ENCODE assay signal across 8 cellular contexts in the genomic region with DNA sequence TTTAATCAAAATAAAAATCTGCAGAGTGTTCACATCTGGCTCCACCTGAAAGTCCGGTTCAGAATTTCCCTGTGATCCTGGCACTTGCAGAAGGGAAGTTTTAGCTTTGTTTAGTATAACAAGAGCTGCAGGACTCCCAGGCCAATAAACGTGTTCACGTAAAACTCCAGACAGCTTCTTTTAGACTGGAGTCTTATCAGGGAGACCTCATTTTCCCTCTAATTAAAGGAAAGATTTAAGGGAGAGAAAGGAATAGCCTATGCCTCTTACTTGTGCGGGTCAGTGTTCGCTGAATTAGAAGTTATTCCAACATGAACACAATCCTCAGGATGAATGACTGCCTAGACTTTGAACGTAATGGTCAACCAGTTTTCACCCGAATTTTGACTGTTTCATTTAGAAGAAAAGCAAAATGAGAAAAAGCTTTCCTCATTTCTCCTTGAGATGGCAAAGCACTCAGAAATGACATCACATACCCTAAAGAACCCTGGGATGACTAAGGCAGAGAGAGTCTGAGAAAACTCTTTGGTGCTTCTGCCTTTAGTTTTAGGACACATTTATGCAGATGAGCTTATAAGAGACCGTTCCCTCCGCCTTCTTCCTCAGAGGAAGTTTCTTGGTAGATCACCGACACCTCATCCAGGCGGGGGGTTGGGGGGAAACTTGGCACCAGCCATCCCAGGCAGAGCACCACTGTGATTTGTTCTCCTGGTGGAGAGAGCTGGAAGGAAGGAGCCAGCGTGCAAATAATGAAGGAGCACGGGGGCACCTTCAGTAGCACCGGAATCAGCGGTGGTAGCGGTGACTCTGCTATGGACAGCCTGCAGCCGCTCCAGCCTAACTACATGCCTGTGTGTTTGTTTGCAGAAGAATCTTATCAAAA.
A peak's percentile ranks its signal among the peaks of the same experiment; 100 is the strongest.
DNase-seq lines count a peak whose midpoint lies in the region; ATAC-seq and TF ChIP-seq lines count a peak whose summit lies in the region.

No MANE protein-coding gene starts in this region.

- 1 to 3% (median 1%) methylated on average over 17 of the region's 17 CpGs for WGBS in stomach, 5 donors

- ATAC-seq in mucosa of descending colon, result peak; percentile 67

- H3K9me3 ChIP-seq in mucosa of descending colon (no peaks in the 10 kb centered on the region), stomach (no peaks in the 10 kb centered on the region)

- H3K27ac ChIP-seq in stomach, result peak overlapping the region; percentile 53 to 91 (median 82)

- H3K27me3 ChIP-seq in stomach, result no peaks in the 10 kb centered on the region

- peaks cover 12% of the 10 kb centered on the region for H3K4me1 ChIP-seq in mucosa of descending colon (ENCODE audit: low read depth)
- peaks cover 10 to 52% (median 29%) of the 10 kb centered on the region in 4 donors for H3K4me1 ChIP-seq in stomach

- H3K9me3 Mint-ChIP-seq in IgD-negative memory B cell, result no peaks in the 10 kb centered on the region

- intact Hi-C loops in mucosa of descending colon (cut with DNase I, micrococcal nuclease) (loop anchor here (5.0 kb wide), 2 partner anchors 60 to 70 kb away; no protein-coding TSS in a partner anchor), stomach (cut with DNase I; ENCODE audit: low total_unique reads) (no loop called here)

- H3K27ac Mint-ChIP-seq in IgD-negative memory B cell, result peak overlapping the region; percentile 77 to 99 (median 97)

- H3K4me3 Mint-ChIP-seq in IgD-negative memory B cell, result peak overlapping the region; percentile 74 to 99 (median 98)

- H3K27me3 Mint-ChIP-seq in IgD-negative memory B cell, result no peaks in the 10 kb centered on the region

- TF ChIP-seq POLR2A in stomach (IDR thresholded peaks at IDR 0.05), result no peak

- H3K36me3 ChIP-seq in mucosa of descending colon (ENCODE audit: low read depth) (no peaks in the 10 kb centered on the region), stomach (no peaks in the 10 kb centered on the region)

- TF ChIP-seq CTCF in mucosa of descending colon (IDR thresholded peaks at IDR 0.05), result no peak
- TF ChIP-seq CTCF in stomach (IDR thresholded peaks at IDR 0.05), result peak in 4 of 7 experiments; percentile 22 to 25 (median 24)

- peaks cover 8% of the 10 kb centered on the region for H3K36me3 Mint-ChIP-seq in IgD-negative memory B cell

- peak; percentile 51 for DNase-seq in NCI-H510A treated with DMSO at 0.1 percent for 48 hours (lab: John Stamatoyannopoulos, UW)
- DNase-seq in NCI-H510A (lab: John Stamatoyannopoulos, UW), result no peak
- DNase-seq in activated CD4-positive, alpha-beta T cell treated with anti-CD3 and anti-CD28 coated beads, Interleukin-2, amount 50 U/mL, for 4 hours, result peak; percentile 42 to 48
- peak; percentile 47 for DNase-seq in epidermal melanocyte (ENCODE audit: insufficient read length, low spot score)
- peak; percentile 62 to 68 (median 66) for DNase-seq in mucosa of descending colon
- peak; percentile 60 for DNase-seq in stomach
- no peak for DNase-seq in NCI-H446 (lab: John Stamatoyannopoulos, UW)

- H3K4me3 ChIP-seq in mucosa of descending colon (peak overlapping the region; percentile 14), stomach (peak overlapping the region; percentile 32 to 53 (median 49))

- no peak for TF ChIP-seq EP300 in stomach (IDR thresholded peaks at IDR 0.05)

- H3K4me1 Mint-ChIP-seq in IgD-negative memory B cell, result peaks cover 34 to 53% (median 43%) of the 10 kb centered on the region in 3 donors

Comparison
In these comparisons a context has a peak if more than half of its experiments do, and no peak if none do; other contexts are left out.
1. DNase-seq: peak in NCI-H510A treated with DMSO at 0.1 percent for 48 hours (single experiment), activated CD4-positive, alpha-beta T cell treated with anti-CD3 and anti-CD28 coated beads, Interleukin-2, amount 50 U/mL, for 4 hours (2 of 2), epidermal melanocyte (single experiment), mucosa of descending colon (3 of 3) and stomach (single experiment); none in NCI-H510A (single experiment) and NCI-H446 (0 of 2).